ENCODE assay signal across 17 cellular contexts in the genomic region with DNA sequence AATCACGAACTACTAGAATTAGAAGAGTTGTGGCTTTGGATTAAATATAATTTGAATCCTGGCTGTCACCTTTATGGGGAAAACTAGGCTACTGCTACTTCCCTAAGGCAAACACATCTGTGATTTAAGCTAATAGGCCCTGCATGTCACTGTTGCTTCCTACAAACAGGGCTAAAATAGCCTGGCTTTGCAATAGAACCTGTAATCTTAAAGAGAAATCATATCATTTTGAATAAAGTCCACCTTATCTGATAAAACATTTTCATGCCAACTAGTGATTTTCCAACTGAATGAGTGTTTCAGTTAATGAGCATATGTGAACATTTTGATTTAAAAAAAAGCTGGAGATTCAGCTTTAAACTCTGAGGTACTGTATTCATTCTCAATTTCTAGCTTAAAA.
DNase-seq lines count a peak whose midpoint lies in the region; ATAC-seq and TF ChIP-seq lines count a peak whose summit lies in the region.
"Had no signal": no experiment of that assay in that cellular context is flagged by ENCODE, and none has a peak within 500 bp of the region (broad histone marks: within the 10 kb centered on the region; RNA-seq: fewer than 3 reads in every experiment).

No MANE protein-coding gene starts in this region.

- H3K9me2 ChIP-seq in SK-N-SH = no peaks in the 10 kb centered on the region
- H3K9me2 ChIP-seq in OCI-LY7 (ENCODE audit: insufficient read depth, low read length) = no peaks in the 10 kb centered on the region

- no peaks in the 10 kb centered on the region for H3F3A ChIP-seq in SK-N-SH (replicated peaks; ENCODE audit: insufficient read depth)

- peak in 1 of 2 experiments; percentile 50; a peak in 1 of 4 replicates for TF ChIP-seq EP300 in SK-N-SH (IDR thresholded peaks at IDR 0.05; ENCODE audit: borderline replicate concordance in 1 of 2, low read depth in 1 of 2, low read length in 1 of 2)

- WGBS in SK-N-SH (ENCODE audit: low lambda C conversion rate) = 38% methylated on average over 1 of the region's 1 CpG

- no peaks in the 10 kb centered on the region for H3K9me3 ChIP-seq in SK-N-SH
- no peaks in the 10 kb centered on the region for H3K9me3 ChIP-seq in OCI-LY7 (ENCODE audit: low read length)
- H3K9me3 ChIP-seq: BLaER1, HAP-1 had no signal

- CTCF ChIA-PET in SK-N-SH (lab: Yijun Ruan, JAX) = interaction anchor here (1.9 to 2.5 kb wide), 2 partner anchors 11 to 228 kb away, joined by 5 to 7 read pairs; no protein-coding TSS in a partner anchor
- CTCF ChIA-PET in OCI-LY7 (lab: Charles Lee; ENCODE audit: unreplicated experiment) = no interaction called here

- ATAC-seq in SK-N-SH treated with all-trans-retinoic acid at 6 μM for 48 hours = no peak
- ATAC-seq: CD8-positive, alpha-beta T cell had no signal

- H3K4me3 ChIP-seq in SK-N-SH (ENCODE audit: low read depth in 2 of 2, low read length in 1 of 2) (no peak overlapping the region), OCI-LY7 (ENCODE audit: low read depth, low read length, poor library complexity, severe bottlenecking) (no peak overlapping the region)
- H3K4me3 ChIP-seq: BLaER1, HAP-1 had no signal

- intact Hi-C loops in OCI-LY7 (cut with micrococcal nuclease; ENCODE audit: unreplicated experiment) = no loop called here

- H3K79me2 ChIP-seq in SK-N-SH (ENCODE audit: insufficient read depth) (no peaks in the 10 kb centered on the region), OCI-LY7 (ENCODE audit: insufficient read depth, low read depth, low read length) (no peaks in the 10 kb centered on the region)

- H3K36me3 ChIP-seq in SK-N-SH (replicated peaks in 1 of 2; ENCODE audit: control insufficient read depth in 1 of 2, insufficient read depth in 2 of 2, low read length in 1 of 2) (no peaks in the 10 kb centered on the region), OCI-LY7 (ENCODE audit: insufficient read depth, low read length) (no peaks in the 10 kb centered on the region)
- H3K36me3 ChIP-seq: BLaER1, HAP-1 had no signal

- no peak overlapping the region for H2AFZ ChIP-seq in SK-N-SH (ENCODE audit: low read depth)
- no peak overlapping the region for H2AFZ ChIP-seq in OCI-LY7 (ENCODE audit: low read length)

- no peaks in the 10 kb centered on the region for H4K20me1 ChIP-seq in SK-N-SH (ENCODE audit: insufficient read depth)
- no peaks in the 10 kb centered on the region for H4K20me1 ChIP-seq in OCI-LY7 (ENCODE audit: insufficient read depth, low read length)
- H4K20me1 ChIP-seq: BLaER1 had no signal

- no peak overlapping the region for H3K4me2 ChIP-seq in SK-N-SH
- no peak overlapping the region for H3K4me2 ChIP-seq in OCI-LY7 (ENCODE audit: low read length)
- H3K4me2 ChIP-seq: BLaER1 had no signal

- no peak for TF ChIP-seq RAD21 in SK-N-SH (IDR thresholded peaks at IDR 0.05; ENCODE audit: low read length)

- H3K27me3 ChIP-seq in SK-N-SH (ENCODE audit: insufficient read depth) = no peaks in the 10 kb centered on the region
- H3K27me3 ChIP-seq: BLaER1 had no signal

- TF ChIP-seq CTCF in SK-N-SH (IDR thresholded peaks at IDR 0.05) = no peak
- no peak for TF ChIP-seq CTCF in VCaP (conservative IDR thresholded peaks at IDR 0.05)
- TF ChIP-seq CTCF in OCI-LY7 (conservative IDR thresholded peaks at IDR 0.05; ENCODE audit: low read length) = no peak

- H3K27ac ChIP-seq in SK-N-SH (ENCODE audit: low read depth in 2 of 2, low read length in 1 of 2) = no peak overlapping the region
- H3K27ac ChIP-seq in VCaP = peak overlapping the region; percentile 3; the same call in 1 of the 2 replicates
- no peak overlapping the region for H3K27ac ChIP-seq in OCI-LY7 (ENCODE audit: low read depth, low read length, poor library complexity, severe bottlenecking)
- H3K27ac ChIP-seq: 22Rv1, BLaER1, C4-2B had no signal

- no peak overlapping the region for H3K9ac ChIP-seq in SK-N-SH
- H3K9ac ChIP-seq: BLaER1 had no signal

- peak; percentile 38 for DNase-seq in NCI-H1694 treated with DMSO at 0.1 percent for 48 hours (lab: John Stamatoyannopoulos, UW)
- no peak for DNase-seq in NCI-H1694 (lab: John Stamatoyannopoulos, UW)
- no peak for DNase-seq in SK-N-SH
- no peak for DNase-seq in HuH-7 (ENCODE audit: low spot score)
- DNase-seq in OCI-LY7 (ENCODE audit: low spot score) = no peak
- DNase-seq: CD4-positive, CD25-positive, alpha-beta regulatory T cell; CD8-positive, alpha-beta T cell; DMS53; DMS79 treated with DMSO at 0.1 percent for 48 hours; GOT3; HFFc6 had no signal

- POLR2A ChIA-PET in SK-N-SH (lab: Yijun Ruan, JAX) = no interaction called here
- POLR2A ChIA-PET in OCI-LY7 (lab: Charles Lee) = interaction anchor here (0.6 kb wide), 1 partner anchor 1085 kb away, joined by 3 read pairs; no protein-coding TSS in a partner anchor

- no TSS peak for BruUV-seq in OCI-LY7 (replicated peaks; lab: Mats Ljungman, UMichigan)

- H3K4me1 ChIP-seq in SK-N-SH (ENCODE audit: control insufficient read depth in 1 of 2, insufficient read depth in 2 of 2, low read depth in 1 of 2, low read length in 1 of 2) (peaks cover 0 to 5% of the 10 kb centered on the region in 2 experiments; a peak in 2 of 4 replicates), OCI-LY7 (ENCODE audit: insufficient read depth, low read length, poor library complexity, severe bottlenecking) (no peaks in the 10 kb centered on the region)
- H3K4me1 ChIP-seq: BLaER1 had no signal

TF ChIP-seq in SK-N-SH, 30 proteins besides CTCF, POLR2A, EP300 and RAD21:
- TF ChIP-seq CHD2 (IDR thresholded peaks at IDR 0.05; ENCODE audit: low read length, partially characterized antibody) (peak; percentile 9), TCF12 (IDR thresholded peaks at IDR 0.05) (no peak), GATA2 (CRISPR knock-in tag; IDR thresholded peaks at IDR 0.05) (peak; percentile 84)

TF ChIP-seq in SK-N-SH treated with all-trans-retinoic acid at 6 μM for 48 hours, 23 proteins besides CTCF, POLR2A, EP300 and RAD21 (continues in another document):
- TF ChIP-seq ISL1 (CRISPR knock-in tag; IDR thresholded peaks at IDR 0.05) (no peak), ARNTL (CRISPR knock-in tag; IDR thresholded peaks at IDR 0.05; ENCODE audit: borderline replicate concordance, low read depth) (no peak), OSR1 (CRISPR knock-in tag; IDR thresholded peaks at IDR 0.05) (no peak), BACH2 (CRISPR knock-in tag; IDR thresholded peaks at IDR 0.05; ENCODE audit: borderline replicate concordance) (no peak), ZNF70 (CRISPR knock-in tag; IDR thresholded peaks at IDR 0.05) (no peak), GLIS3 (CRISPR knock-in tag; IDR thresholded peaks at IDR 0.05) (no peak), TCF4 (CRISPR knock-in tag; IDR thresholded peaks at IDR 0.05; ENCODE audit: borderline replicate concordance) (no peak), ZFP30 (CRISPR knock-in tag; IDR thresholded peaks at IDR 0.05) (no peak), SNAI2 (CRISPR knock-in tag; IDR thresholded peaks at IDR 0.05) (no peak)
- TF ChIP-seq, protein P1, sequence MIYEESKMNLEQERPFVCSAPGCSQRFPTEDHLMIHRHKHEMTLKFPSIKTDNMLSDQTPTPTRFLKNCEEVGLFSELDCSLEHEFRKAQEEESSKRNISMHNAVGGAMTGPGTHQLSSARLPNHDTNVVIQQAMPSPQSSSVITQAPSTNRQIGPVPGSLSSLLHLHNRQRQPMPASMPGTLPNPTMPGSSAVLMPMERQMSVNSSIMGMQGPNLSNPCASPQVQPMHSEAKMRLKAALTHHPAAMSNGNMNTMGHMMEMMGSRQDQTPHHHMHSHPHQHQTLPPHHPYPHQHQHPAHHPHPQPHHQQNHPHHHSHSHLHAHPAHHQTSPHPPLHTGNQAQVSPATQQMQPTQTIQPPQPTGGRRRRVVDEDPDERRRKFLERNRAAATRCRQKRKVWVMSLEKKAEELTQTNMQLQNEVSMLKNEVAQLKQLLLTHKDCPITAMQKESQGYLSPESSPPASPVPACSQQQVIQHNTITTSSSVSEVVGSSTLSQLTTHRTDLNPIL (CRISPR knock-in tag; IDR thresholded peaks at IDR 0.05; ENCODE audit: low read depth) = no peak
- TF ChIP-seq, protein P2, sequence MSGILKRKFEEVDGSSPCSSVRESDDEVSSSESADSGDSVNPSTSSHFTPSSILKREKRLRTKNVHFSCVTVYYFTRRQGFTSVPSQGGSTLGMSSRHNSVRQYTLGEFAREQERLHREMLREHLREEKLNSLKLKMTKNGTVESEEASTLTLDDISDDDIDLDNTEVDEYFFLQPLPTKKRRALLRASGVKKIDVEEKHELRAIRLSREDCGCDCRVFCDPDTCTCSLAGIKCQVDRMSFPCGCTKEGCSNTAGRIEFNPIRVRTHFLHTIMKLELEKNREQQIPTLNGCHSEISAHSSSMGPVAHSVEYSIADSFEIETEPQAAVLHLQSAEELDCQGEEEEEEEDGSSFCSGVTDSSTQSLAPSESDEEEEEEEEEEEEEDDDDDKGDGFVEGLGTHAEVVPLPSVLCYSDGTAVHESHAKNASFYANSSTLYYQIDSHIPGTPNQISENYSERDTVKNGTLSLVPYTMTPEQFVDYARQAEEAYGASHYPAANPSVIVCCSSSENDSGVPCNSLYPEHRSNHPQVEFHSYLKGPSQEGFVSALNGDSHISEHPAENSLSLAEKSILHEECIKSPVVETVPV (CRISPR knock-in tag; IDR thresholded peaks at IDR 0.05) = no peak
- TF ChIP-seq, protein P3, sequence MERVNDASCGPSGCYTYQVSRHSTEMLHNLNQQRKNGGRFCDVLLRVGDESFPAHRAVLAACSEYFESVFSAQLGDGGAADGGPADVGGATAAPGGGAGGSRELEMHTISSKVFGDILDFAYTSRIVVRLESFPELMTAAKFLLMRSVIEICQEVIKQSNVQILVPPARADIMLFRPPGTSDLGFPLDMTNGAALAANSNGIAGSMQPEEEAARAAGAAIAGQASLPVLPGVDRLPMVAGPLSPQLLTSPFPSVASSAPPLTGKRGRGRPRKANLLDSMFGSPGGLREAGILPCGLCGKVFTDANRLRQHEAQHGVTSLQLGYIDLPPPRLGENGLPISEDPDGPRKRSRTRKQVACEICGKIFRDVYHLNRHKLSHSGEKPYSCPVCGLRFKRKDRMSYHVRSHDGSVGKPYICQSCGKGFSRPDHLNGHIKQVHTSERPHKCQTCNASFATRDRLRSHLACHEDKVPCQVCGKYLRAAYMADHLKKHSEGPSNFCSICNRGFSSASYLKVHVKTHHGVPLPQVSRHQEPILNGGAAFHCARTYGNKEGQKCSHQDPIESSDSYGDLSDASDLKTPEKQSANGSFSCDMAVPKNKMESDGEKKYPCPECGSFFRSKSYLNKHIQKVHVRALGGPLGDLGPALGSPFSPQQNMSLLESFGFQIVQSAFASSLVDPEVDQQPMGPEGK (CRISPR knock-in tag; IDR thresholded peaks at IDR 0.05; ENCODE audit: borderline replicate concordance) = no peak
